Comparison of ENCODE assay signal across 13 cellular contexts in genomic region chrX:70087857-70088256, GRCh38. TPM values are rescaled to one million over a fixed set of nuclear protein-coding genes. Genes with fewer than 3 reads are reported as not detected.
DNase-seq lines count a peak whose midpoint lies in the region; ATAC-seq and TF ChIP-seq lines count a peak whose summit lies in the region.
"Had no signal": no experiment of that assay in that cellular context is flagged by ENCODE, and none has a peak within 500 bp of the region (broad histone marks: within the 10 kb centered on the region; RNA-seq: fewer than 3 reads in every experiment).

No MANE protein-coding gene starts in this region.

- H3K4me2 ChIP-seq in osteoblast (ENCODE audit: insufficient read depth, low read length), result no peak overlapping the region
- H3K4me2 ChIP-seq: A549 had no signal

- H3K4me3 ChIP-seq in osteoblast (ENCODE audit: insufficient read depth, low read length), result no peak overlapping the region
- H3K4me3 ChIP-seq: A549 had no signal

- H3K36me3 ChIP-seq in osteoblast (ENCODE audit: insufficient read depth, low read length), result no peaks in the 10 kb centered on the region

- no peak overlapping the region for H3K27ac ChIP-seq in osteoblast (ENCODE audit: low read depth, low read length)
- H3K27ac ChIP-seq: A549 had no signal

- H4K20me1 ChIP-seq in osteoblast (ENCODE audit: insufficient read depth, low read length), result peaks cover 3% of the 10 kb centered on the region

- no peak for ATAC-seq in HG02840 (IDR thresholded peaks at IDR 0.05; ENCODE audit: low FRiP score, unreplicated experiment)
- ATAC-seq: A549; activated naive CD8-positive, alpha-beta T cell treated with anti-CD3 and anti-CD28 coated beads, Interleukin-2, amount 50 U/mL, for 24 hours; T-helper 17 cell had no signal

- TF ChIP-seq CTCF in osteoblast (IDR thresholded peaks at IDR 0.05; ENCODE audit: extremely low read depth, low read depth, low read length), result no peak

- H2AFZ ChIP-seq in osteoblast (ENCODE audit: low read length), result peak overlapping the region; percentile 53

- H3K27me3 ChIP-seq in osteoblast (ENCODE audit: insufficient read depth, low read length), result peaks cover under 1% of the 10 kb centered on the region

- H3K9me3 ChIP-seq in osteoblast (ENCODE audit: low read depth, low read length), result no peaks in the 10 kb centered on the region
- H3K9me3 ChIP-seq: A549 had no signal

- peaks cover 3% of the 10 kb centered on the region for H3K4me1 ChIP-seq in osteoblast (ENCODE audit: insufficient read depth, low read length)
- H3K4me1 ChIP-seq: A549 had no signal

- DNase-seq in NCI-H1105 treated with DMSO at 0.1 percent for 48 hours (lab: John Stamatoyannopoulos, UW) (peak; percentile 16), NCI-H1105 (lab: John Stamatoyannopoulos, UW) (no peak), NCI-H510A treated with DMSO at 0.1 percent for 48 hours (lab: John Stamatoyannopoulos, UW) (peak; percentile 58), erythroblast (lab: John Stamatoyannopoulos, UW) (peak; percentile 48 to 54), osteoblast (ENCODE audit: insufficient read length, low spot score, missing footprints) (no peak), NCI-H345 treated with DMSO at 0.1 percent for 48 hours (lab: John Stamatoyannopoulos, UW; ENCODE audit: unreplicated experiment) (no peak), NCI-H2227 treated with DMSO at 0.1 percent for 48 hours (lab: John Stamatoyannopoulos, UW) (no peak)
- DNase-seq: activated naive CD8-positive, alpha-beta T cell treated with anti-CD3 and anti-CD28 coated beads, Interleukin-2, amount 50 U/mL, for 24 hours; GF-D8; T-helper 17 cell had no signal

- no peak for TF ChIP-seq POLR2A in erythroblast (IDR thresholded peaks at IDR 0.05; ENCODE audit: low read length)

- no peaks in the 10 kb centered on the region for H3K79me2 ChIP-seq in osteoblast (ENCODE audit: insufficient read depth, low read length)

RNA-seq across cellular contexts. Expression of gene OTUD6A, which starts 25.6 kb away (rescaled TPM):
- total RNA-seq in osteoblast, result not detected in 2 replicates
- total RNA-seq: T-helper 17 cell had no signal

RNA-seq across cellular contexts. Expression of gene AWAT2, which starts 38.1 kb away (rescaled TPM):
- total RNA-seq in osteoblast, result not detected in 2 replicates
- total RNA-seq: H1, T-helper 17 cell had no signal

RNA-seq across cellular contexts. Expression of gene IGBP1, which starts 45.4 kb away (rescaled TPM):
- 85.0 and 88.1 TPM in 2 replicates for total RNA-seq in osteoblast

Comparison
In these comparisons a context has a peak if more than half of its experiments do, and no peak if none do; other contexts are left out.
1. DNase-seq: peak in NCI-H1105 treated with DMSO at 0.1 percent for 48 hours (single experiment), NCI-H510A treated with DMSO at 0.1 percent for 48 hours (single experiment) and erythroblast (2 of 2); none in NCI-H1105 (single experiment), osteoblast (single experiment), NCI-H345 treated with DMSO at 0.1 percent for 48 hours (single experiment) and NCI-H2227 treated with DMSO at 0.1 percent for 48 hours (single experiment).